ENCODE assay signal across 28 cellular contexts in genomic region chr22:47933226-47933625, GRCh38.
"Had no signal": no experiment of that assay in that cellular context is flagged by ENCODE, and none has a peak within 500 bp of the region (broad histone marks: within the 10 kb centered on the region; RNA-seq: fewer than 3 reads in every experiment).

No MANE protein-coding gene starts in this region.

- H3K27me3 ChIP-seq: stomach, suprapubic skin, testis, thyroid gland, tibial artery, tibial nerve, transverse colon, upper lobe of left lung, upper lobe of right lung, uterus, vagina had no signal

- H3K4me1 Mint-ChIP-seq: stimulated activated effector memory CD8-positive, alpha-beta T cell treated with anti-CD3 and anti-CD28 coated beads, Interleukin-12 subunit alpha, Interleukin-12 subunit beta, amount 100 ng/mL, for 72 hours; stimulated activated naive CD8-positive, alpha-beta T cell treated with anti-CD3 and anti-CD28 coated beads, Interleukin-15, amount 100 ng/mL, for 72 hours had no signal

- H3K4me3 ChIP-seq: stomach, suprapubic skin, testis, thoracic aorta, thyroid gland, tibial artery, tibial nerve, transverse colon, upper lobe of left lung, upper lobe of right lung, uterus, vagina had no signal

- H3K27me3 Mint-ChIP-seq: stimulated activated naive CD8-positive, alpha-beta T cell treated with anti-CD3 and anti-CD28 coated beads, Interleukin-15, Interleukin-2, amounts not matched to agents 100 ng/mL and 50 ng/mL, for 24 hours; type B pancreatic cell had no signal

- H3K4me3 Mint-ChIP-seq: stimulated activated effector memory CD8-positive, alpha-beta T cell treated with anti-CD3 and anti-CD28 coated beads, Interleukin-12 subunit alpha, Interleukin-12 subunit beta, amount 100 ng/mL, for 72 hours; stimulated activated memory B cell treated with anti-CD40 and anti-IgM and Interleukin-4, amounts not matched to agents 10 μg/mL and 1 μg/mL and 100 μg/mL, for 72 hours; stimulated activated naive B cell treated with anti-CD40 and anti-IgM and Interleukin-4, amounts not matched to agents 10 μg/mL and 1 μg/mL and 100 μg/mL, for 72 hours; stimulated activated naive CD8-positive, alpha-beta T cell treated with anti-CD3 and anti-CD28 coated beads, Interleukin-15, amount 100 ng/mL, for 72 hours; stimulated activated naive CD8-positive, alpha-beta T cell treated with anti-CD3 and anti-CD28 coated beads, Interleukin-15, Interleukin-2, amounts not matched to agents 100 ng/mL and 50 ng/mL, for 24 hours; type B pancreatic cell had no signal

- H3K36me3 Mint-ChIP-seq: stimulated activated effector memory CD8-positive, alpha-beta T cell treated with anti-CD3 and anti-CD28 coated beads, Interleukin-12 subunit alpha, Interleukin-12 subunit beta, amount 100 ng/mL, for 72 hours; stimulated activated memory B cell treated with anti-CD40 and anti-IgM and Interleukin-4, amounts not matched to agents 10 μg/mL and 1 μg/mL and 100 μg/mL, for 72 hours; type B pancreatic cell had no signal

- H3K27ac ChIP-seq: stomach, suprapubic skin, testis, thoracic aorta, thyroid gland, tibial artery, tibial nerve, transverse colon, upper lobe of left lung, upper lobe of right lung, uterus, vagina had no signal

- H3K36me3 ChIP-seq: stomach, suprapubic skin, thoracic aorta, thyroid gland, tibial artery, tibial nerve, transverse colon, upper lobe of left lung, upper lobe of right lung, uterus, vagina had no signal

- H3K4me1 ChIP-seq: stomach, suprapubic skin, testis, tibial artery, tibial nerve, transverse colon, upper lobe of left lung, upper lobe of right lung, uterus, vagina had no signal

- DNase-seq: stimulated activated CD4-positive, alpha-beta T cell treated with anti-CD3 and anti-CD28 coated beads, Interleukin-2, amount 100 ng/mL, for 48 hours; stimulated activated CD4-positive, alpha-beta T cell treated with anti-CD3 and anti-CD28 coated beads, Interleukin-4, amount 100 ng/mL, for 1 hour; stimulated activated CD4-positive, alpha-beta T cell treated with anti-CD3 and anti-CD28 coated beads, Interleukin-4, amount 100 ng/mL, for 24 hours; stimulated activated CD4-positive, alpha-beta T cell treated with anti-CD3 and anti-CD28 coated beads, Interleukin-4, amount 100 ng/mL, for 4 hours; stimulated activated CD8-positive, alpha-beta memory T cell treated with anti-CD3 and anti-CD28 coated beads, Interleukin-4, amount 100 ng/mL, for 48 hours; stimulated activated naive B cell treated with anti-CD40 and anti-IgM and Interleukin-4, amounts not matched to agents 10 μg/mL and 1 μg/mL and 100 μg/mL, for 72 hours; stimulated activated naive CD4-positive, alpha-beta T cell; stimulated activated naive CD4-positive, alpha-beta T cell treated with Interleukin-2 at 50 U/mL for 16 hours; stimulated activated naive CD8-positive, alpha-beta T cell treated with anti-CD3 and anti-CD28 coated beads, Interleukin-15, amount 100 ng/mL, for 72 hours; stimulated activated naive CD8-positive, alpha-beta T cell treated with anti-CD3 and anti-CD28 coated beads, Interleukin-15, Interleukin-2, amounts not matched to agents 100 U/mL and 50 U/mL, for 24 hours; stomach; substantia nigra; testis; thyroid gland; tibial artery; transverse colon; trophoblast cell; upper lobe of left lung; upper lobe of right lung; uterus had no signal

- ATAC-seq: stimulated activated effector memory CD8-positive, alpha-beta T cell treated with anti-CD3 and anti-CD28 coated beads, Interleukin-12 subunit alpha, Interleukin-12 subunit beta, amount 100 ng/mL, for 72 hours; stimulated activated memory B cell treated with anti-CD40 and anti-IgM and Interleukin-4, amounts not matched to agents 10 μg/mL and 1 μg/mL and 100 μg/mL, for 72 hours; stimulated activated naive B cell treated with anti-CD40 and anti-IgM and Interleukin-4, amounts not matched to agents 10 μg/mL and 1 μg/mL and 100 μg/mL, for 72 hours; stimulated activated naive CD8-positive, alpha-beta T cell treated with anti-CD3 and anti-CD28 coated beads, Interleukin-15, amount 100 ng/mL, for 72 hours; stimulated activated naive CD8-positive, alpha-beta T cell treated with anti-CD3 and anti-CD28 coated beads, Interleukin-15, Interleukin-2, amounts not matched to agents 100 U/mL and 50 U/mL, for 24 hours; upper lobe of right lung had no signal

- H3K9me3 ChIP-seq: suprapubic skin, testis, thoracic aorta, thyroid gland, upper lobe of right lung had no signal

- H3K27ac Mint-ChIP-seq: stimulated activated effector memory CD8-positive, alpha-beta T cell treated with anti-CD3 and anti-CD28 coated beads, Interleukin-12 subunit alpha, Interleukin-12 subunit beta, amount 100 ng/mL, for 72 hours; stimulated activated memory B cell treated with anti-CD40 and anti-IgM and Interleukin-4, amounts not matched to agents 10 μg/mL and 1 μg/mL and 100 μg/mL, for 72 hours; stimulated activated naive B cell treated with anti-CD40 and anti-IgM and Interleukin-4, amounts not matched to agents 10 μg/mL and 1 μg/mL and 100 μg/mL, for 72 hours; stimulated activated naive CD8-positive, alpha-beta T cell treated with anti-CD3 and anti-CD28 coated beads, Interleukin-15, amount 100 ng/mL, for 72 hours; stimulated activated naive CD8-positive, alpha-beta T cell treated with anti-CD3 and anti-CD28 coated beads, Interleukin-15, Interleukin-2, amounts not matched to agents 100 ng/mL and 50 ng/mL, for 24 hours; type B pancreatic cell had no signal
